ENCODE assay signal across 1 cellular context in the genomic region with DNA sequence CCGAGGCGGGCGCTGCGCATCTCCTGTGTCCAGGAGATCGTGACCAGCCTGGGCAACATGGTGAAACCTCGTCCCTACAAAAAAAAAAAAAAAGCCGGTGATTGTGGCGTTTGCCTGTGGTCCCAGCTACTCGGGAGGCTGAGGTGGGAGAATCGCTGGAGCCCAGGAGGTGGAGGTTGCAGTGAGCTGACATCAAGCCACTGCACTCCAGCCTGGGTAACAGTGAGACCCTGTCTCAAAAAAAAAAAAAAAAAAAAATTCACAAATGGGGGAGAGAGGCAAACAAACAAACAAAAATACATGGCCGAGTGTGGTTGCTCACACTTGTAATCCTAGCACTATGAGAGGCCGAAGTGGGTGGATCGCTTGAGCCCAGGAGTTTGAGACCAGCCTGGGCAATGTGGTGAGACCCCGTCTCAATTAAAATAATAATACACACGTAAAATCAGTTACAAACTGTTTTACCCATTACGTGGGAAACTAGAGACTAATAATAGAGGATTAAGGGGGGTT.
A peak's percentile ranks its signal among the peaks of the same experiment; 100 is the strongest.
TF ChIP-seq lines count a peak whose summit lies in the region.

No MANE protein-coding gene starts in this region.

TF ChIP-seq in HepG2, 621 proteins besides CTCF, POLR2A, EP300 and RAD21:
- no peak for TF ChIP-seq ZNF576 (CRISPR knock-in tag; IDR thresholded peaks at IDR 0.05)
- 0 out of 2 replicates have a peak, but pooled peaks have one; percentile 7 for TF ChIP-seq KLF12 (CRISPR knock-in tag; IDR thresholded peaks at IDR 0.05; ENCODE audit: borderline replicate concordance)
- TF ChIP-seq SNAPC4 (CRISPR knock-in tag; IDR thresholded peaks at IDR 0.05) = peak; percentile 6; the same call in 1 of the 2 replicates
- TF ChIP-seq ZNF770 (CRISPR knock-in tag; IDR thresholded peaks at IDR 0.05) = peak; percentile 1; the same call in 1 of the 2 replicates
- TF ChIP-seq MTA1 (CRISPR knock-in tag; IDR thresholded peaks at IDR 0.05; ENCODE audit: borderline replicate concordance) = no peak
- TF ChIP-seq MTF1 (CRISPR knock-in tag; IDR thresholded peaks at IDR 0.05) = no peak
- 0 out of 2 replicates have a peak, but pooled peaks have one; percentile 6 for TF ChIP-seq MLXIP (CRISPR knock-in tag; IDR thresholded peaks at IDR 0.05; ENCODE audit: borderline replicate concordance)
